Comparison of ENCODE assay signal across 29 cellular contexts in genomic region chr15:45114751-45115085, GRCh38. TPM values are rescaled to one million over a fixed set of nuclear protein-coding genes. Genes with fewer than 3 reads are reported as not detected.
DNase-seq lines count a peak whose midpoint lies in the region; TF ChIP-seq lines count a peak whose summit lies in the region.
"Had no signal": no experiment of that assay in that cellular context is flagged by ENCODE, and none has a peak within 500 bp of the region (broad histone marks: within the 10 kb centered on the region; RNA-seq: fewer than 3 reads in every experiment).

No MANE protein-coding gene starts in this region.

- DNase-seq in H7 = peak; percentile 33
- DNase-seq in hypothalamus (lab: John Stamatoyannopoulos, UW) = no peak
- DNase-seq in C1 segment of cervical spinal cord (lab: John Stamatoyannopoulos, UW) = no peak
- no peak for DNase-seq in LoVo (ENCODE audit: low spot score)
- DNase-seq in T-helper 2 cell treated with Interferon-gamma antibody and Interleukin-4, amounts not matched to agents 5 μg/mL and 100 μg/mL, for 36 hours (ENCODE audit: low spot score) = no peak
- DNase-seq: activated CD4-positive, alpha-beta T cell treated with anti-CD3 and anti-CD28 coated beads, Interleukin-2, amount 10 ng/mL, durations not matched to agents 7 days and 5 days; activated gamma-delta T cell; CD4-positive, CD25-positive, alpha-beta regulatory T cell; DMS153; left cardiac atrium; mesenchymal stem cell; natural killer cell; NCI-H1092; NCI-H1930; NCI-H226; NCI-H774; OCI-M1; SHP77 treated with DMSO at 0.1 percent for 48 hours; stimulated activated CD4-positive, alpha-beta T cell treated with anti-CD3 and anti-CD28 coated beads, Interleukin-1b, Interleukin-23, amount 100 ng/mL, for 48 hours had no signal

- no peaks in the 10 kb centered on the region for H3K4me1 ChIP-seq in ACC112 (ENCODE audit: control insufficient read depth, insufficient read depth, low read length, unreplicated experiment)

- no peak overlapping the region for H3K27ac ChIP-seq in ACC112 (ENCODE audit: low read depth, low read length)
- H3K27ac ChIP-seq: adrenal gland, coronary artery, KMS-11 had no signal

- H3K27me3 Mint-ChIP-seq in brain (peaks cover 86% of the 10 kb centered on the region), nephron (ENCODE audit: low read depth) (peaks cover 84% of the 10 kb centered on the region)
- peaks cover 83% of the 10 kb centered on the region for H3K27me3 Mint-ChIP-seq in T-helper 2 cell treated with Interferon-gamma antibody and Interleukin-4, amounts not matched to agents 5 μg/mL and 100 μg/mL, for 36 hours (ENCODE audit: low read depth)

- peaks cover 78% of the 10 kb centered on the region for H3K27me3 ChIP-seq in ACC112 (ENCODE audit: insufficient read depth, low read length)
- H3K27me3 ChIP-seq in H7 (ENCODE audit: control insufficient read depth, insufficient read depth, low read length) = peaks cover 84% of the 10 kb centered on the region

- H3K4me3 Mint-ChIP-seq in brain (peak overlapping the region in 3 of 5 experiments; percentile 20 to 81 (median 78)), nephron (peak overlapping the region; percentile 34 to 44 (median 42))
- H3K4me3 Mint-ChIP-seq in T-helper 2 cell treated with Interferon-gamma antibody and Interleukin-4, amounts not matched to agents 5 μg/mL and 100 μg/mL, for 36 hours = no peak overlapping the region
- H3K4me3 Mint-ChIP-seq: activated CD4-positive, alpha-beta T cell treated with anti-CD3 and anti-CD28 coated beads, Interleukin-2, amount 10 ng/mL, durations not matched to agents 7 days and 5 days; natural killer cell had no signal

- H3K36me3 Mint-ChIP-seq in brain (no peaks in the 10 kb centered on the region), nephron (ENCODE audit: low read depth) (no peaks in the 10 kb centered on the region)
- H3K36me3 Mint-ChIP-seq in T-helper 2 cell treated with Interferon-gamma antibody and Interleukin-4, amounts not matched to agents 5 μg/mL and 100 μg/mL, for 36 hours (ENCODE audit: low read depth) = peaks cover 3% of the 10 kb centered on the region
- H3K36me3 Mint-ChIP-seq: CD4-positive, CD25-positive, alpha-beta regulatory T cell; natural killer cell had no signal

- H3K27ac Mint-ChIP-seq in brain = no peak overlapping the region
- no peak overlapping the region for H3K27ac Mint-ChIP-seq in nephron
- no peak overlapping the region for H3K27ac Mint-ChIP-seq in T-helper 2 cell treated with Interferon-gamma antibody and Interleukin-4, amounts not matched to agents 5 μg/mL and 100 μg/mL, for 36 hours
- H3K27ac Mint-ChIP-seq: activated CD4-positive, alpha-beta T cell treated with anti-CD3 and anti-CD28 coated beads, Interleukin-2, amount 10 ng/mL, durations not matched to agents 7 days and 5 days; CD4-positive, CD25-positive, alpha-beta regulatory T cell; natural killer cell; progenitor cell of endocrine pancreas had no signal

- H3K79me2 ChIP-seq in ACC112 (ENCODE audit: control insufficient read depth, insufficient read depth, low read length, unreplicated experiment) = no peaks in the 10 kb centered on the region

- TF ChIP-seq CTCF in brain (conservative IDR thresholded peaks at IDR 0.05) = no peak
- no peak for TF ChIP-seq CTCF in nephron (IDR thresholded peaks at IDR 0.05; ENCODE audit: unreplicated experiment in 3 of 3)

- H2AFZ ChIP-seq in ACC112 (ENCODE audit: low read length, unreplicated experiment) = no peak overlapping the region

- H3K36me3 ChIP-seq in ACC112 (ENCODE audit: insufficient read depth, low read length) (no peaks in the 10 kb centered on the region), H7 (replicated peaks; ENCODE audit: control insufficient read depth, insufficient read depth, low read length) (no peaks in the 10 kb centered on the region)
- H3K36me3 ChIP-seq: adrenal gland, HAP-1 had no signal

- H3K4me3 ChIP-seq in ACC112 (ENCODE audit: low read depth, low read length) = peak overlapping the region; percentile 32; the same call in 1 of the 2 replicates
- H3K4me3 ChIP-seq in H7 (ENCODE audit: insufficient read depth, low read depth, low read length) = no peak overlapping the region
- H3K4me3 ChIP-seq: HAP-1 had no signal

- H3K4me1 Mint-ChIP-seq in brain (peaks cover 41% of the 10 kb centered on the region), nephron (peaks cover 11% of the 10 kb centered on the region)
- peaks cover 11% of the 10 kb centered on the region for H3K4me1 Mint-ChIP-seq in T-helper 2 cell treated with Interferon-gamma antibody and Interleukin-4, amounts not matched to agents 5 μg/mL and 100 μg/mL, for 36 hours (ENCODE audit: low read depth)

- H3K9me3 Mint-ChIP-seq in brain (peaks cover 0 to 3% (median 3%) of the 10 kb centered on the region in 5 experiments), nephron (no peaks in the 10 kb centered on the region)
- no peaks in the 10 kb centered on the region for H3K9me3 Mint-ChIP-seq in T-helper 2 cell treated with Interferon-gamma antibody and Interleukin-4, amounts not matched to agents 5 μg/mL and 100 μg/mL, for 36 hours
- H3K9me3 Mint-ChIP-seq: activated CD4-positive, alpha-beta T cell treated with anti-CD3 and anti-CD28 coated beads, Interleukin-2, amount 10 ng/mL, durations not matched to agents 7 days and 5 days; natural killer cell had no signal

RNA-seq across cellular contexts. Expression of gene DUOXA2, which starts 0.6 kb away (rescaled TPM):
- total RNA-seq in H7 (2014; rRNA removed; shearing (Covaris generic)) = not detected in 2 replicates
- polyA plus RNA-seq in brain (ENCODE audit: insufficient read depth, low read depth, low replicate concordance) = not detected
- total RNA-seq: activated CD4-positive, alpha-beta T cell treated with anti-CD3 and anti-CD28 coated beads, Interleukin-2, amount 10 ng/mL, durations not matched to agents 7 days and 5 days; bronchial epithelial cell; CD4-positive, CD25-positive, alpha-beta regulatory T cell; left cardiac atrium; natural killer cell; progenitor cell of endocrine pancreas; temporal lobe had no signal
- polyA plus RNA-seq: CD4-positive, CD25-positive, alpha-beta regulatory T cell had no signal

RNA-seq across cellular contexts. Expression of gene DUOX2, which starts 0.7 kb away (rescaled TPM):
- total RNA-seq in H7 (2014; rRNA removed; shearing (Covaris generic)) = 0.15 TPM in 1 of 2 replicates, not detected in the other
- 0.08 TPM for polyA plus RNA-seq in brain (ENCODE audit: insufficient read depth, low read depth, low replicate concordance)
- total RNA-seq: CD4-positive, CD25-positive, alpha-beta regulatory T cell; temporal lobe had no signal
- polyA plus RNA-seq: CD4-positive, CD25-positive, alpha-beta regulatory T cell had no signal

RNA-seq across cellular contexts. Expression of gene DUOXA1, which starts 15.0 kb away (rescaled TPM):
- 0.07 TPM in 1 of 2 replicates, not detected in the other for total RNA-seq in H7 (2014; rRNA removed; shearing (Covaris generic))
- 1.5 TPM for polyA plus RNA-seq in brain (ENCODE audit: insufficient read depth, low read depth, low replicate concordance)
- total RNA-seq: activated CD4-positive, alpha-beta T cell treated with anti-CD3 and anti-CD28 coated beads, Interleukin-2, amount 10 ng/mL, durations not matched to agents 7 days and 5 days; CD4-positive, CD25-positive, alpha-beta regulatory T cell had no signal
- polyA plus RNA-seq: CD4-positive, CD25-positive, alpha-beta regulatory T cell had no signal

RNA-seq across cellular contexts. Expression of gene DUOX1, which starts 15.1 kb away (rescaled TPM):
- total RNA-seq in H7 (2014; rRNA removed; shearing (Covaris generic)) = 0.24 and 0.37 TPM in 2 replicates
- polyA plus RNA-seq in brain (ENCODE audit: insufficient read depth, low read depth, low replicate concordance) = 1.3 TPM
- total RNA-seq: activated CD4-positive, alpha-beta T cell treated with anti-CD3 and anti-CD28 coated beads, Interleukin-2, amount 10 ng/mL, durations not matched to agents 7 days and 5 days; CD4-positive, CD25-positive, alpha-beta regulatory T cell; temporal lobe had no signal
